20 cellular contexts compared by ENCODE assay signal in genomic region chr4:66585767-66586166, GRCh38.
DNase-seq lines count a peak whose midpoint lies in the region; ATAC-seq and TF ChIP-seq lines count a peak whose summit lies in the region.
"Had no signal": no experiment of that assay in that cellular context is flagged by ENCODE, and none has a peak within 500 bp of the region (broad histone marks: within the 10 kb centered on the region; RNA-seq: fewer than 3 reads in every experiment).

No MANE protein-coding gene starts in this region.

- TF ChIP-seq POLR2A in adrenal gland (IDR thresholded peaks at IDR 0.05) = no peak

- no peaks in the 10 kb centered on the region for H3K36me3 ChIP-seq in adrenal gland (replicated peaks in 1 of 2)
- H3K36me3 ChIP-seq: SJSA1 had no signal

- no peaks in the 10 kb centered on the region for H3K9me3 ChIP-seq in adrenal gland (replicated peaks in 1 of 3)
- H3K9me3 ChIP-seq: A549, SJSA1 had no signal

- H3K27ac Mint-ChIP-seq in activated T-helper 17 cell treated with anti-CD3 and anti-CD28 coated beads, Interleukin-2, amount 50 U/mL, for 72 hours = no peak overlapping the region
- H3K27ac Mint-ChIP-seq: CD14-positive monocyte; T-helper 2 cell treated with Interferon-gamma antibody and Interleukin-4, amounts not matched to agents 5 μg/mL and 100 μg/mL, for 36 hours had no signal

- H3K4me1 ChIP-seq in adrenal gland (replicated peaks in 1 of 2) = no peaks in the 10 kb centered on the region
- H3K4me1 ChIP-seq: A549, SJSA1 had no signal

- no peak for TF ChIP-seq CTCF in adrenal gland (IDR thresholded peaks at IDR 0.05)

- ATAC-seq in activated T-helper 17 cell treated with anti-CD3 and anti-CD28 coated beads, Interleukin-2, amount 50 U/mL, for 72 hours (replicated peaks) = no peak
- ATAC-seq: A549, GM12878, HCT116, HepG2 had no signal

- H3K27me3 Mint-ChIP-seq in activated T-helper 17 cell treated with anti-CD3 and anti-CD28 coated beads, Interleukin-2, amount 50 U/mL, for 72 hours = no peaks in the 10 kb centered on the region

- H3K27ac ChIP-seq in adrenal gland = no peak overlapping the region
- H3K27ac ChIP-seq: A549, SJSA1 had no signal

- no peaks in the 10 kb centered on the region for H3K9me3 Mint-ChIP-seq in activated T-helper 17 cell treated with anti-CD3 and anti-CD28 coated beads, Interleukin-2, amount 50 U/mL, for 72 hours
- H3K9me3 Mint-ChIP-seq: CD14-positive monocyte; T-helper 2 cell treated with Interferon-gamma antibody and Interleukin-4, amounts not matched to agents 5 μg/mL and 100 μg/mL, for 36 hours had no signal

- H3K4me1 Mint-ChIP-seq in activated T-helper 17 cell treated with anti-CD3 and anti-CD28 coated beads, Interleukin-2, amount 50 U/mL, for 72 hours = no peaks in the 10 kb centered on the region
- H3K4me1 Mint-ChIP-seq: CD14-positive monocyte had no signal

- DNase-seq in NCI-H2107 treated with DMSO at 0.1 percent for 48 hours (lab: John Stamatoyannopoulos, UW; ENCODE audit: unreplicated experiment) = peak; percentile 42
- no peak for DNase-seq in NCI-H2107 (lab: John Stamatoyannopoulos, UW)
- DNase-seq in NCI-H128 (lab: John Stamatoyannopoulos, UW; ENCODE audit: unreplicated experiment) = peak; percentile 2
- peak; percentile 91 to 92 for DNase-seq in NCI-H526 (lab: John Stamatoyannopoulos, UW)
- DNase-seq in pons (ENCODE audit: low spot score) = peak; percentile 4
- no peak for DNase-seq in NCI-H2081 (lab: John Stamatoyannopoulos, UW)
- DNase-seq in adrenal gland = no peak
- DNase-seq: COR-L47, MM.1S, NCI-H1694, NCI-H446 treated with DMSO at 0.1 percent for 48 hours, SW 1271 had no signal

- intact Hi-C loops in adrenal gland (cut with DNase I) = no loop called here

- H3K36me3 Mint-ChIP-seq in activated T-helper 17 cell treated with anti-CD3 and anti-CD28 coated beads, Interleukin-2, amount 50 U/mL, for 72 hours (ENCODE audit: low read depth) = no peaks in the 10 kb centered on the region
- H3K36me3 Mint-ChIP-seq: CD14-positive monocyte had no signal

- no peaks in the 10 kb centered on the region for H3K27me3 ChIP-seq in adrenal gland
- H3K27me3 ChIP-seq: SJSA1 had no signal

- WGBS in adrenal gland, 4 donors = 63 to 78% (median 73%) methylated on average over 1 of the region's 1 CpG

- H3K4me3 Mint-ChIP-seq in activated T-helper 17 cell treated with anti-CD3 and anti-CD28 coated beads, Interleukin-2, amount 50 U/mL, for 72 hours = no peak overlapping the region
- H3K4me3 Mint-ChIP-seq: CD14-positive monocyte; T-helper 2 cell treated with Interferon-gamma antibody and Interleukin-4, amounts not matched to agents 5 μg/mL and 100 μg/mL, for 36 hours had no signal

- H3K4me3 ChIP-seq in adrenal gland = no peak overlapping the region
- H3K4me3 ChIP-seq: A549, GM12878, SJSA1 had no signal

Comparison
In these comparisons a context has a peak if more than half of its experiments do, and no peak if none do; other contexts are left out.
1. DNase-seq: peak in NCI-H2107 treated with DMSO at 0.1 percent for 48 hours (single experiment), NCI-H128 (single experiment), NCI-H526 (2 of 2) and pons (single experiment); none in NCI-H2107 (single experiment), NCI-H2081 (0 of 2) and adrenal gland (0 of 7).